ENCODE assay signal across 14 cellular contexts in genomic region chr7:95917622-95918021, GRCh38.
"Had no signal": no experiment of that assay in that cellular context is flagged by ENCODE, and none has a peak within 500 bp of the region (broad histone marks: within the 10 kb centered on the region; RNA-seq: fewer than 3 reads in every experiment).

No MANE protein-coding gene starts in this region.

- ATAC-seq: mucosa of descending colon, T-helper 17 cell had no signal

- H3K9me3 Mint-ChIP-seq: central memory CD8-positive, alpha-beta T cell had no signal

- H3K27ac Mint-ChIP-seq: T-helper 17 cell had no signal

- H3K27ac ChIP-seq: body of pancreas, gastroesophageal sphincter, stomach, vagina had no signal

- H3K4me1 ChIP-seq: vagina had no signal

- DNase-seq: activated CD4-positive, alpha-beta T cell treated with anti-CD3 and anti-CD28 coated beads, Interleukin-2, amount 50 U/mL, for 1 hour; activated naive CD4-positive, alpha-beta T cell treated with anti-CD3 and anti-CD28 coated beads, Interleukin-2, amount 50 U/mL, for 16 hours; body of pancreas; cortex of kidney; effector CD8-positive, alpha-beta T cell; kidney glomerular epithelial cell; mucosa of descending colon; stimulated activated CD4-positive, alpha-beta T cell treated with anti-CD3 and anti-CD28 coated beads, Interleukin-4, amount 100 ng/mL, for 4 hours; stomach; T-helper 17 cell had no signal

- H3K4me3 Mint-ChIP-seq: central memory CD8-positive, alpha-beta T cell; T-helper 17 cell had no signal

- H3K9me3 ChIP-seq: body of pancreas, gastroesophageal sphincter, mucosa of descending colon, ovary, stomach, vagina had no signal

- H3K27me3 ChIP-seq: body of pancreas, gastroesophageal sphincter, ovary, stomach, vagina had no signal

- H3K4me3 ChIP-seq: body of pancreas, mucosa of descending colon, ovary, vagina had no signal

- H3K4me1 Mint-ChIP-seq: central memory CD8-positive, alpha-beta T cell had no signal

- H3K36me3 ChIP-seq: gastroesophageal sphincter, ovary, stomach, vagina had no signal
